ENCODE assay signal across 19 cellular contexts in the genomic region with DNA sequence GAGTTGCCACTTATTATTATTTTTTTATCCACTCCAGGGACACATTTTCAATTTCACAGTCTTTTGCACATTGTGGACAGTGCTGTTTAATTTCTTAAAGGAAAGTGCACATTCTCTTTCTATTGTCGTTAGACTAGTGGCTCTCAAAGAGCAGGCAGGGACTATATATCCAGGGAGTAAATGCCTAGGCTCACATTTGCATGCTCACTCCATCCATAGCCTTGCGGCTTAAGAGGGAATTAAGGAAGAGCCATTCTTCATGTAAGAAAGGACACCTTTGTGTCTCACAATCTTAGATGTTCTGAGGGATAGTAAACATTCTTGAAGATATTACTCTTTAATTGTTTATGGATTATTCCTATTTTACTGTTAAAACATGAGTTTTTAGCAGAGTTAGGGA.
"Had no signal": no experiment of that assay in that cellular context is flagged by ENCODE, and none has a peak within 500 bp of the region (broad histone marks: within the 10 kb centered on the region; RNA-seq: fewer than 3 reads in every experiment).

No MANE protein-coding gene starts in this region.

- H3K27me3 ChIP-seq: esophagus muscularis mucosa, sigmoid colon, thyroid gland had no signal

- H3K36me3 ChIP-seq: esophagus muscularis mucosa, sigmoid colon, thyroid gland had no signal

- ATAC-seq: activated CD8-positive, alpha-beta T cell treated with anti-CD3 and anti-CD28 coated beads for 36 hours; left ventricle myocardium superior; mucosa of descending colon; T-cell had no signal

- DNase-seq: activated CD4-positive, alpha-beta T cell treated with anti-CD3 and anti-CD28 coated beads, Interleukin-2, amount 10 ng/mL, durations not matched to agents 24 days and 14 days; activated CD8-positive, alpha-beta T cell treated with anti-CD3 and anti-CD28 coated beads for 36 hours; activated naive CD4-positive, alpha-beta T cell treated with anti-CD3 and anti-CD28 coated beads for 36 hours; activated T-cell treated with anti-CD3 and anti-CD28 coated beads, Interleukin-2, amount 50 U/mL, for 24 hours; anterior cingulate cortex; effector CD4-positive, alpha-beta T cell; immature natural killer cell; left ventricle myocardium superior; mucosa of descending colon; naive B cell; sigmoid colon; stimulated activated CD4-positive, alpha-beta T cell treated with anti-CD3 and anti-CD28 coated beads, Interleukin-12 subunit alpha, Interleukin-12 subunit beta, amount 100 ng/mL, for 4 hours; stimulated activated CD4-positive, alpha-beta T cell treated with anti-CD3 and anti-CD28 coated beads, Interleukin-1b, Interleukin-23, amount 100 ng/mL, for 48 hours; stimulated activated naive CD4-positive, alpha-beta T cell treated with Interleukin-2 at 50 U/mL for 16 hours; T-cell; T-helper 9 cell; thyroid gland had no signal

- H3K27ac ChIP-seq: esophagus muscularis mucosa, parathyroid adenoma, sigmoid colon, thyroid gland had no signal

- H3K4me3 ChIP-seq: esophagus muscularis mucosa, mucosa of descending colon, sigmoid colon, thyroid gland had no signal

- H3K9me3 ChIP-seq: esophagus muscularis mucosa, mucosa of descending colon, sigmoid colon, thyroid gland had no signal

- H2AFZ ChIP-seq: parathyroid adenoma had no signal

- H3K9ac ChIP-seq: parathyroid adenoma had no signal

- H3K4me1 ChIP-seq: thyroid gland had no signal
